10 cellular contexts compared by ENCODE assay signal in the genomic region with DNA sequence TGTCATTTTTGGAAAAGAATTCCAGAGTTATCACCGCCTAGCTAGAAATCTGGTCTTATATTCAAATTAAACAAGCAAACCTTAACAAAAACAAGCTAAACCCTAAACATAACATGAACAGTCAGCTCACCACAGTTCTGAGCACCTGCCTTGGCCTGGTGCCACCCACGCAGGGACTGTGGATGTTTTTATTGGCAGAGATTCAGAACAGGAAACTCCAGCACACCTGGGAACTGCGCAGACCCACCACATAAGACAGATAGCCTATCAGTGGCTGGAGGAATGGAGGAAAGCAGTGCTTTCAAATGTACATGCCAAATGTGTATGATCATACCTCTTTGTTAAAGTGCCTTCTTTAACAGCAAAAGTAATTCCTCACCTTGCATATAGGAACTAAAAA. TPM values are rescaled to one million over a fixed set of nuclear protein-coding genes. Genes with fewer than 3 reads are reported as not detected.
DNase-seq lines count a peak whose midpoint lies in the region; ATAC-seq and TF ChIP-seq lines count a peak whose summit lies in the region.
"Had no signal": no experiment of that assay in that cellular context is flagged by ENCODE, and none has a peak within 500 bp of the region (broad histone marks: within the 10 kb centered on the region; RNA-seq: fewer than 3 reads in every experiment).

No MANE protein-coding gene starts in this region.

- H3K36me3 ChIP-seq in esophagus squamous epithelium = no peaks in the 10 kb centered on the region

- H3K4me1 ChIP-seq in right cardiac atrium (ENCODE audit: control insufficient read depth, insufficient read depth, low read length) (no peaks in the 10 kb centered on the region), esophagus squamous epithelium (peaks cover 0 to 7% (median 0%) of the 10 kb centered on the region in 3 donors)

- 51% methylated on average over 3 of the region's 3 CpGs for WGBS in right cardiac atrium
- 23 to 28% methylated on average over 3 of the region's 3 CpGs for WGBS in esophagus squamous epithelium, 2 donors

- ATAC-seq in right cardiac atrium (no peak), GM18867 (IDR thresholded peaks at IDR 0.05; ENCODE audit: unreplicated experiment) (no peak), HG02973 (IDR thresholded peaks at IDR 0.05; ENCODE audit: unreplicated experiment) (no peak)

- H3K27ac ChIP-seq in right cardiac atrium (ENCODE audit: low read length) (no peak overlapping the region), esophagus squamous epithelium (no peak overlapping the region)

- H3K4me3 ChIP-seq in right cardiac atrium (ENCODE audit: low read length) (no peak overlapping the region), esophagus squamous epithelium (no peak overlapping the region)

- peak overlapping the region; percentile 76 for H3K27ac Mint-ChIP-seq in activated naive CD4-positive, alpha-beta T cell treated with anti-CD3 and anti-CD28 coated beads, Interleukin-2, amount 50 U/mL, for 24 hours

- peaks cover 34% of the 10 kb centered on the region for H3K4me1 Mint-ChIP-seq in activated naive CD4-positive, alpha-beta T cell treated with anti-CD3 and anti-CD28 coated beads, Interleukin-2, amount 50 U/mL, for 24 hours

- no peaks in the 10 kb centered on the region for H3K9me3 ChIP-seq in right cardiac atrium (ENCODE audit: control insufficient read depth, low read length)
- H3K9me3 ChIP-seq in esophagus squamous epithelium = no peaks in the 10 kb centered on the region

- TF ChIP-seq CTCF in esophagus squamous epithelium (IDR thresholded peaks at IDR 0.05) = no peak

- TF ChIP-seq POLR2A in esophagus squamous epithelium (IDR thresholded peaks at IDR 0.05) = no peak

- intact Hi-C loops in right cardiac atrium (cut with DNase I) (no loop called here), esophagus squamous epithelium (cut with DNase I) (no loop called here)

- peak overlapping the region; percentile 8 for H3K4me3 Mint-ChIP-seq in activated naive CD4-positive, alpha-beta T cell treated with anti-CD3 and anti-CD28 coated beads, Interleukin-2, amount 50 U/mL, for 24 hours

- no peaks in the 10 kb centered on the region for H3K27me3 Mint-ChIP-seq in activated naive CD4-positive, alpha-beta T cell treated with anti-CD3 and anti-CD28 coated beads, Interleukin-2, amount 50 U/mL, for 24 hours

- DNase-seq in HPDE6-E6E7 (ENCODE audit: extremely low spot score) (peak; percentile 51), NCI-H69 (lab: John Stamatoyannopoulos, UW) (peak; percentile 78), right cardiac atrium (no peak), esophagus squamous epithelium (lab: John Stamatoyannopoulos, UW) (no peak)
- peak; percentile 47 for DNase-seq in stimulated activated CD4-positive, alpha-beta T cell treated with anti-CD3 and anti-CD28 coated beads, Interleukin-15, amount 100 ng/mL, for 24 hours
- DNase-seq: HCEC 1CT, Karpas-422 had no signal

- H3K27me3 ChIP-seq in right cardiac atrium (ENCODE audit: control insufficient read depth, insufficient read depth) = no peaks in the 10 kb centered on the region
- peaks cover 0 to 26% (median 0%) of the 10 kb centered on the region in 4 donors for H3K27me3 ChIP-seq in esophagus squamous epithelium

- H3K36me3 Mint-ChIP-seq in activated naive CD4-positive, alpha-beta T cell treated with anti-CD3 and anti-CD28 coated beads, Interleukin-2, amount 50 U/mL, for 24 hours = no peaks in the 10 kb centered on the region

- no peaks in the 10 kb centered on the region for H3K9me3 Mint-ChIP-seq in activated naive CD4-positive, alpha-beta T cell treated with anti-CD3 and anti-CD28 coated beads, Interleukin-2, amount 50 U/mL, for 24 hours

RNA-seq across cellular contexts. Expression of a gene that starts 8.9 kb away (rescaled TPM):
- total RNA-seq in right cardiac atrium (10 to 100 TPM in 1 of 4 donors, 1 to 10 TPM in 3; 5.0 to 11.3 (median 5.4) TPM), esophagus squamous epithelium (1 to 10 TPM in 3 of 4 donors, under 1 TPM in 1; 0.15 to 3.4 (median 1.6) TPM)
- polyA plus RNA-seq in right cardiac atrium = 2.2 TPM

Comparison
In these comparisons a context has a peak if more than half of its experiments do, and no peak if none do; other contexts are left out.
1. DNase-seq: peak in HPDE6-E6E7 (single experiment), NCI-H69 (single experiment) and stimulated activated CD4-positive, alpha-beta T cell treated with anti-CD3 and anti-CD28 coated beads, Interleukin-15, amount 100 ng/mL, for 24 hours (single experiment); none in right cardiac atrium (0 of 3) and esophagus squamous epithelium (single experiment).